Comparison of ENCODE assay signal across 16 cellular contexts in genomic region chr11:128894685-128895084, GRCh38. TPM values are rescaled to one million over a fixed set of nuclear protein-coding genes. Genes with fewer than 3 reads are reported as not detected.
DNase-seq lines count a peak whose midpoint lies in the region; ATAC-seq and TF ChIP-seq lines count a peak whose summit lies in the region.
"Had no signal": no experiment of that assay in that cellular context is flagged by ENCODE, and none has a peak within 500 bp of the region (broad histone marks: within the 10 kb centered on the region; RNA-seq: fewer than 3 reads in every experiment).

No MANE protein-coding gene starts in this region.

- H4K20me1 ChIP-seq in MM.1S (ENCODE audit: insufficient read depth, low read length) = no peaks in the 10 kb centered on the region

- intact Hi-C loops in adrenal gland (cut with DNase I) = no loop called here
- intact Hi-C loops in right cardiac atrium (cut with DNase I) = loop anchor here in 1 of 4 donors (2.0 kb wide), 1 partner anchor 16 kb away; no protein-coding TSS in a partner anchor
- intact Hi-C loops in sigmoid colon (cut with DNase I) = no loop called here

- H3K4me3 ChIP-seq in MM.1S (ENCODE audit: low read length) = no peak overlapping the region
- peak overlapping the region in 1 of 4 donors; percentile 82 for H3K4me3 ChIP-seq in adrenal gland
- no peak overlapping the region for H3K4me3 ChIP-seq in right cardiac atrium (ENCODE audit: low read length)
- H3K4me3 ChIP-seq in sigmoid colon = no peak overlapping the region

- H3K4me1 ChIP-seq in MM.1S (ENCODE audit: low read length) (peaks cover 23% of the 10 kb centered on the region), adrenal gland (replicated peaks in 1 of 2) (peaks cover 50 to 85% of the 10 kb centered on the region in 2 donors), right cardiac atrium (ENCODE audit: control insufficient read depth, insufficient read depth, low read length) (peaks cover 2% of the 10 kb centered on the region), sigmoid colon (peaks cover 0 to 19% (median 14%) of the 10 kb centered on the region in 4 donors)

- peaks cover 8% of the 10 kb centered on the region; the same call in 1 of the 2 replicates for H3F3A ChIP-seq in MM.1S (ENCODE audit: insufficient read depth, low read length)

- peak; percentile 80 to 82 for ATAC-seq in right cardiac atrium
- ATAC-seq in GM19035 (IDR thresholded peaks at IDR 0.05; ENCODE audit: unreplicated experiment) = no peak
- ATAC-seq in HG03045 (IDR thresholded peaks at IDR 0.05; ENCODE audit: unreplicated experiment) = no peak
- ATAC-seq: activated T-cell treated with anti-CD3 and anti-CD28 coated beads, Interleukin-2, amount 50 U/mL, for 4 hours had no signal

- peak overlapping the region; percentile 83; the same call in 1 of the 2 replicates for H3K4me2 ChIP-seq in MM.1S (ENCODE audit: low read depth, low read length)

- H3K27me3 ChIP-seq in MM.1S (replicated peaks; ENCODE audit: insufficient read depth, low read length) (no peaks in the 10 kb centered on the region), adrenal gland (no peaks in the 10 kb centered on the region), right cardiac atrium (ENCODE audit: control insufficient read depth, insufficient read depth) (no peaks in the 10 kb centered on the region), sigmoid colon (peaks cover 8 to 20% (median 9%) of the 10 kb centered on the region in 3 donors)

- H3K9ac ChIP-seq in MM.1S (ENCODE audit: low read length) = no peak overlapping the region

- no peaks in the 10 kb centered on the region for H3K9me2 ChIP-seq in MM.1S (replicated peaks; ENCODE audit: insufficient read depth, low read length)

- no peak for TF ChIP-seq EP300 in sigmoid colon (IDR thresholded peaks at IDR 0.05)

- H3K9me3 ChIP-seq in MM.1S (replicated peaks; ENCODE audit: insufficient read depth, low read length) (no peaks in the 10 kb centered on the region), adrenal gland (replicated peaks in 1 of 3) (no peaks in the 10 kb centered on the region), right cardiac atrium (ENCODE audit: control insufficient read depth, low read length) (no peaks in the 10 kb centered on the region), sigmoid colon (no peaks in the 10 kb centered on the region)
- H3K9me3 ChIP-seq: Caco-2 had no signal

- no peak overlapping the region for H2AFZ ChIP-seq in MM.1S (ENCODE audit: low read length)

- DNase-seq in MM.1S (no peak), adrenal gland (peak; percentile 81 to 96 (median 92)), right cardiac atrium (peak; percentile 72 to 86 (median 84)), sigmoid colon (peak; percentile 53), hepatic stellate cell (ENCODE audit: low spot score) (no peak)
- DNase-seq: activated CD4-positive, alpha-beta T cell treated with anti-CD3 and anti-CD28 coated beads, Interleukin-2, amount 50 U/mL, for 48 hours; activated T-cell treated with anti-CD3 and anti-CD28 coated beads, Interleukin-2, amount 50 U/mL, for 4 hours; Caco-2; NCI-H510A; stimulated activated naive CD8-positive, alpha-beta T cell treated with anti-CD3 and anti-CD28 coated beads, Interleukin-15, amount 100 ng/mL, for 72 hours; T1000 had no signal

- H3K27ac ChIP-seq in MM.1S (ENCODE audit: low read length) (no peak overlapping the region), adrenal gland (peak overlapping the region in 4 of 5 donors; percentile 62 to 92 (median 78)), right cardiac atrium (ENCODE audit: low read length) (peak overlapping the region; percentile 73), sigmoid colon (no peak overlapping the region)

- TF ChIP-seq POLR2A in adrenal gland (IDR thresholded peaks at IDR 0.05) (peak in 1 of 2 donors; percentile 51), sigmoid colon (IDR thresholded peaks at IDR 0.05) (no peak)

- TF ChIP-seq CTCF in MM.1S (IDR thresholded peaks at IDR 0.05; ENCODE audit: low read length) (no peak), adrenal gland (IDR thresholded peaks at IDR 0.05) (no peak), sigmoid colon (IDR thresholded peaks at IDR 0.05) (no peak)

- H3K36me3 ChIP-seq in MM.1S (replicated peaks; ENCODE audit: insufficient read depth, low read length) (no peaks in the 10 kb centered on the region), adrenal gland (replicated peaks in 1 of 2) (no peaks in the 10 kb centered on the region), sigmoid colon (no peaks in the 10 kb centered on the region)

- no peaks in the 10 kb centered on the region for H3K79me2 ChIP-seq in MM.1S (ENCODE audit: low read length)

- 23 to 30% (median 27%) methylated on average over 6 of the region's 6 CpGs for WGBS in adrenal gland, 4 donors
- WGBS in right cardiac atrium = 31% methylated on average over 6 of the region's 6 CpGs
- 20 to 55% methylated on average over 6 of the region's 6 CpGs for WGBS in sigmoid colon, 2 donors

RNA-seq across cellular contexts. Expression of gene KCNJ5, which starts 3.5 kb away (rescaled TPM):
- 100 to 1,000 TPM in 5 of 8 donors, 10 to 100 TPM in 3; 57.7 to 299 (median 119) TPM for total RNA-seq in adrenal gland
- 10 to 100 TPM; 37.1 to 53.8 (median 44.5) TPM for polyA plus RNA-seq in adrenal gland
- total RNA-seq in right cardiac atrium = 10 to 100 TPM in 3 of 4 donors, 1 to 10 TPM in 1; 9.3 to 30.0 (median 24.0) TPM
- polyA plus RNA-seq in right cardiac atrium = 15.8 TPM
- 1 to 10 TPM; 1.8 to 4.7 (median 2.9) TPM for total RNA-seq in sigmoid colon
- under 1 TPM in 2 of 3 donors, not detected in 1; 0.58 to 0.60 TPM for polyA plus RNA-seq in sigmoid colon
- total RNA-seq: activated T-cell treated with anti-CD3 and anti-CD28 coated beads, Interleukin-2, amount 50 U/mL, for 4 hours; Caco-2; dermis microvascular lymphatic vessel endothelial cell; MCF 10A had no signal

RNA-seq across cellular contexts. Expression of gene KCNJ1, which starts 27.6 kb away (rescaled TPM):
- not detected for total RNA-seq in adrenal gland
- under 1 TPM in 2 of 3 donors, not detected in 1; 0.16 to 0.17 TPM for polyA plus RNA-seq in adrenal gland
- under 1 TPM in 1 of 4 donors, not detected in 3; 0.17 TPM for total RNA-seq in right cardiac atrium
- polyA plus RNA-seq in right cardiac atrium = 0.09 TPM
- under 1 TPM in 1 of 4 donors, not detected in 3; 0.81 TPM for total RNA-seq in sigmoid colon
- not detected for polyA plus RNA-seq in sigmoid colon
- total RNA-seq: activated T-cell treated with anti-CD3 and anti-CD28 coated beads, Interleukin-2, amount 50 U/mL, for 4 hours; Caco-2; epithelial cell of proximal tubule; MCF 10A had no signal

RNA-seq across cellular contexts. Expression of gene TP53AIP1, which starts 48.0 kb away (rescaled TPM):
- total RNA-seq in adrenal gland (under 1 TPM in 6 of 8 donors, not detected in 2; 0.11 to 0.63 (median 0.27) TPM), right cardiac atrium (not detected), sigmoid colon (under 1 TPM in 1 of 4 donors, not detected in 3; 0.55 TPM)
- polyA plus RNA-seq in adrenal gland (1 to 10 TPM in 2 of 3 donors, under 1 TPM in 1; 0.29 to 1.7 (median 1.3) TPM), right cardiac atrium (0.05 TPM), sigmoid colon (under 1 TPM in 1 of 3 donors, not detected in 2; 0.16 TPM)
- total RNA-seq: activated T-cell treated with anti-CD3 and anti-CD28 coated beads, Interleukin-2, amount 50 U/mL, for 4 hours; dermis microvascular lymphatic vessel endothelial cell; epithelial cell of proximal tubule had no signal

Comparison
In these comparisons a context has a peak if more than half of its experiments do, and no peak if none do; other contexts are left out.
1. DNase-seq: peak in adrenal gland (7 of 7), right cardiac atrium (3 of 3) and sigmoid colon (single experiment); none in MM.1S (single experiment) and hepatic stellate cell (single experiment).
2. H3K27ac ChIP-seq: peak in adrenal gland (4 of 5) and right cardiac atrium (single experiment); none in MM.1S (single experiment) and sigmoid colon (0 of 4).
3. ATAC-seq: peak in right cardiac atrium (2 of 2); none in GM19035 (single experiment) and HG03045 (single experiment).